ENCODE assay signal across 18 cellular contexts in the genomic region with DNA sequence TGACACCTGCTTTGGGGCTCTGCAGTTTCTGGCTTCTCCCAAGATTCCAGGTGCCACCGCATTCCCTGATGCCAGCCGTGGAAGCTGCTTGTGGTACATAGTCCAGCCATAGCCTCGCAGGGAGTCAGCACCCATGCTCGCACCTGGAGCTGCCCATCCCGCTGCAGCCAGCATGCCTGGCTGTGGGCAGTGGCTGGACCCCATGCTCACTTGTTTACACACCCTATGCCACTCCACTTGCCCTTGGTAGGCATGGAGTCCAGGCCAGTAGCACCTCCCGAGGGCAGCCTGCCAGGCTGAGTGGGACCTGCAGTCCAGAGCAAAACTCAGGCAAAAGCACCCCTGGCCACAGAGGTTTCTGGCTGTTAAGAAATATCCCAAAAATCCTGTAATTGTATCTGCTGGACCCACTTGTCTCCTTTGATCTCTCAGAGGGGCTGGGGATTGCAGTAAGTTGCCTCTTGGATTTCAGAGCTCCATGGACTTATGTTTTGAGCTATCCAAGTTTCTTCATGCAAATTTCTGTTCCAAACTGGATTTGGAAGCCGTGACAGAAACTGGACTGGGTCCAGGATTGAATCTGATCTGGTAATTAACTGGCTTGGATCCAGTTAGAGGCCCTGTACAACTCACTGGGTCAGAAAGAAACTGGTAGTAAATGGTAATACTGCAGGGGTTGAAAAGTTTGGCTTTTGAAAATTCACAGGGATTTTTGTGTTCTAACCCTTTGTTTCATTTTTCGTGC.
A peak's percentile ranks its signal among the peaks of the same experiment; 100 is the strongest.
DNase-seq lines count a peak whose midpoint lies in the region; ATAC-seq and TF ChIP-seq lines count a peak whose summit lies in the region.
"Had no signal": no experiment of that assay in that cellular context is flagged by ENCODE, and none has a peak within 500 bp of the region (broad histone marks: within the 10 kb centered on the region; RNA-seq: fewer than 3 reads in every experiment).

No MANE protein-coding gene starts in this region.

- H3K36me3 ChIP-seq in Peyer's patch (peaks cover 0 to 3% (median 0%) of the 10 kb centered on the region in 3 donors), esophagus squamous epithelium (no peaks in the 10 kb centered on the region)
- H3K36me3 ChIP-seq: prostate gland had no signal

- peak; percentile 31 for ATAC-seq in stimulated activated effector memory CD8-positive, alpha-beta T cell treated with anti-CD3 and anti-CD28 coated beads, Interleukin-12 subunit alpha, Interleukin-12 subunit beta, amount 100 ng/mL, for 72 hours
- ATAC-seq: activated T-cell treated with anti-CD3 and anti-CD28 coated beads, Interleukin-2, amount 50 U/mL, for 4 hours; GM23338; Right ventricle myocardium inferior had no signal

- no peaks in the 10 kb centered on the region for H3K4me1 Mint-ChIP-seq in stimulated activated effector memory CD8-positive, alpha-beta T cell treated with anti-CD3 and anti-CD28 coated beads, Interleukin-12 subunit alpha, Interleukin-12 subunit beta, amount 100 ng/mL, for 72 hours
- H3K4me1 Mint-ChIP-seq: activated naive CD4-positive, alpha-beta T cell treated with anti-CD3 and anti-CD28 coated beads, Interleukin-2, amount 10 ng/mL, durations not matched to agents 7 days and 5 days; GM23338 had no signal

- TF ChIP-seq CTCF in epithelial cell of esophagus (IDR thresholded peaks at IDR 0.05; ENCODE audit: insufficient read depth, low read depth, low read length, missing control alignments) (no peak), Peyer's patch (IDR thresholded peaks at IDR 0.05) (no peak), esophagus squamous epithelium (IDR thresholded peaks at IDR 0.05) (no peak)

- intact Hi-C loops in esophagus squamous epithelium (cut with DNase I) = no loop called here

- TF ChIP-seq POLR2A in Peyer's patch (IDR thresholded peaks at IDR 0.05) (no peak), esophagus squamous epithelium (IDR thresholded peaks at IDR 0.05) (no peak)

- no peak overlapping the region for H3K27ac ChIP-seq in Peyer's patch
- no peak overlapping the region for H3K27ac ChIP-seq in esophagus squamous epithelium
- H3K27ac ChIP-seq: prostate gland had no signal

- WGBS in esophagus squamous epithelium, 2 donors = 13 to 14% methylated on average over 2 of the region's 8 CpGs

- peaks cover 3% of the 10 kb centered on the region for H3K9me3 Mint-ChIP-seq in stimulated activated effector memory CD8-positive, alpha-beta T cell treated with anti-CD3 and anti-CD28 coated beads, Interleukin-12 subunit alpha, Interleukin-12 subunit beta, amount 100 ng/mL, for 72 hours

- H3K27me3 ChIP-seq in Peyer's patch = no peaks in the 10 kb centered on the region
- H3K27me3 ChIP-seq in esophagus squamous epithelium = no peaks in the 10 kb centered on the region

- no peak overlapping the region for H3K27ac Mint-ChIP-seq in stimulated activated effector memory CD8-positive, alpha-beta T cell treated with anti-CD3 and anti-CD28 coated beads, Interleukin-12 subunit alpha, Interleukin-12 subunit beta, amount 100 ng/mL, for 72 hours
- H3K27ac Mint-ChIP-seq: activated naive CD4-positive, alpha-beta T cell treated with anti-CD3 and anti-CD28 coated beads, Interleukin-2, amount 10 ng/mL, durations not matched to agents 7 days and 5 days; GM23338 had no signal

- H3K4me3 ChIP-seq in epithelial cell of esophagus (ENCODE audit: low read length) (no peak overlapping the region), Peyer's patch (no peak overlapping the region), esophagus squamous epithelium (no peak overlapping the region)
- H3K4me3 ChIP-seq: GM23338, lung, prostate gland had no signal

- no peaks in the 10 kb centered on the region for H3K36me3 Mint-ChIP-seq in stimulated activated effector memory CD8-positive, alpha-beta T cell treated with anti-CD3 and anti-CD28 coated beads, Interleukin-12 subunit alpha, Interleukin-12 subunit beta, amount 100 ng/mL, for 72 hours
- H3K36me3 Mint-ChIP-seq: activated naive CD4-positive, alpha-beta T cell treated with anti-CD3 and anti-CD28 coated beads, Interleukin-2, amount 10 ng/mL, durations not matched to agents 7 days and 5 days had no signal

- H3K9me3 ChIP-seq in Peyer's patch (peaks cover 0 to 7% (median 0%) of the 10 kb centered on the region in 4 donors), esophagus squamous epithelium (peaks cover 0 to 13% (median 8%) of the 10 kb centered on the region in 3 donors)
- H3K9me3 ChIP-seq: prostate gland had no signal

- no peak overlapping the region for H3K4me3 Mint-ChIP-seq in stimulated activated effector memory CD8-positive, alpha-beta T cell treated with anti-CD3 and anti-CD28 coated beads, Interleukin-12 subunit alpha, Interleukin-12 subunit beta, amount 100 ng/mL, for 72 hours
- H3K4me3 Mint-ChIP-seq: activated naive CD4-positive, alpha-beta T cell treated with anti-CD3 and anti-CD28 coated beads, Interleukin-2, amount 10 ng/mL, durations not matched to agents 7 days and 5 days; activated T-cell treated with anti-CD3 and anti-CD28 coated beads, Interleukin-2, amount 50 U/mL, for 4 hours; GM23338 had no signal

- DNase-seq in DMS79 (lab: John Stamatoyannopoulos, UW) (peak; percentile 50), NCI-H69 (lab: John Stamatoyannopoulos, UW) (peak; percentile 64), epithelial cell of esophagus (ENCODE audit: low read depth) (peak; percentile 14), T-helper 1 cell (no peak), Peyer's patch (no peak), esophagus squamous epithelium (lab: John Stamatoyannopoulos, UW) (no peak)
- DNase-seq in stimulated activated effector memory CD8-positive, alpha-beta T cell treated with anti-CD3 and anti-CD28 coated beads, Interleukin-12 subunit alpha, Interleukin-12 subunit beta, amount 100 ng/mL, for 72 hours (ENCODE audit: low spot score in 2 of 2) = no peak
- DNase-seq: activated naive CD4-positive, alpha-beta T cell treated with anti-CD3 and anti-CD28 coated beads, Interleukin-2, amount 10 ng/mL, durations not matched to agents 7 days and 5 days; activated T-cell treated with anti-CD3 and anti-CD28 coated beads, Interleukin-2, amount 50 U/mL, for 4 hours; AML-193; anterior cingulate cortex; erythroblast; NCI-H1417; NCI-H748 treated with DMSO at 0.1 percent for 48 hours had no signal

- H3K4me1 ChIP-seq in Peyer's patch (no peaks in the 10 kb centered on the region), esophagus squamous epithelium (peaks cover 0 to 16% (median 6%) of the 10 kb centered on the region in 3 donors)
- H3K4me1 ChIP-seq: prostate gland had no signal

Comparison
In these comparisons a context has a peak if more than half of its experiments do, and no peak if none do; other contexts are left out.
1. DNase-seq: peak in DMS79 (single experiment), NCI-H69 (single experiment) and epithelial cell of esophagus (single experiment); none in stimulated activated effector memory CD8-positive, alpha-beta T cell treated with anti-CD3 and anti-CD28 coated beads, Interleukin-12 subunit alpha, Interleukin-12 subunit beta, amount 100 ng/mL, for 72 hours (0 of 2), T-helper 1 cell (0 of 5), Peyer's patch (0 of 3) and esophagus squamous epithelium (single experiment).